In genomic region chr12:53344824-53345485, GRCh38 we compare ENCODE assay signal across 9 cellular contexts. TPM values are rescaled to one million over a fixed set of nuclear protein-coding genes. Genes with fewer than 3 reads are reported as not detected.
DNase-seq lines count a peak whose midpoint lies in the region; ATAC-seq and TF ChIP-seq lines count a peak whose summit lies in the region.
"Had no signal": no experiment of that assay in that cellular context is flagged by ENCODE, and none has a peak within 500 bp of the region (broad histone marks: within the 10 kb centered on the region; RNA-seq: fewer than 3 reads in every experiment).

No MANE protein-coding gene starts in this region.

- under 1% methylated on average over 50 of the region's 50 CpGs for WGBS in liver

- H3K9ac ChIP-seq in liver (ENCODE audit: low read depth in 1 of 2, low read length in 2 of 2) = no peak overlapping the region

- H3K36me3 ChIP-seq in liver (ENCODE audit: control insufficient read depth in 4 of 4, insufficient read depth in 3 of 4, low read depth in 1 of 4, low read length in 3 of 4) = no peaks in the 10 kb centered on the region

- peaks cover 0 to 11% (median 3%) of the 10 kb centered on the region in 4 donors for H3K4me1 ChIP-seq in liver (ENCODE audit: control insufficient read depth in 4 of 4, insufficient read depth in 4 of 4, low read length in 3 of 4)

- H3K4me3 ChIP-seq in HFF-Myc (replicated peaks; ENCODE audit: low read depth, low read length) = peak overlapping the region; percentile 56
- H3K4me3 ChIP-seq in liver (ENCODE audit: low read depth in 1 of 3, low read length in 3 of 3) = peak overlapping the region; percentile 33 to 64 (median 57)

- no peaks in the 10 kb centered on the region for H3K27me3 ChIP-seq in liver (ENCODE audit: control insufficient read depth in 4 of 4, insufficient read depth in 4 of 4, low read length in 3 of 4)

- ATAC-seq in HG03196 (IDR thresholded peaks at IDR 0.05; ENCODE audit: unreplicated experiment) = no peak

- TF ChIP-seq CTCF in HFF-Myc (IDR thresholded peaks at IDR 0.05; ENCODE audit: low read depth, low read length, missing control alignments) = peak; percentile 84
- peak; percentile 50 for TF ChIP-seq CTCF in liver (IDR thresholded peaks at IDR 0.05; ENCODE audit: low read depth, low read length, missing input control)

- DNase-seq in DMS53 (lab: John Stamatoyannopoulos, UW) (peak; percentile 82), HFF-Myc (ENCODE audit: extremely low read depth, low read depth) (no peak), NCI-H226 (peak; percentile 75), dermis blood vessel endothelial cell (peak; percentile 78)
- peak; percentile 63 for DNase-seq in activated CD4-positive, alpha-beta T cell treated with anti-CD3 and anti-CD28 coated beads, Interleukin-2, amount 50 U/mL, for 1 hour
- peak; percentile 74 for DNase-seq in stimulated activated CD4-positive, alpha-beta T cell treated with anti-CD3 and anti-CD28 coated beads, Interleukin-4, amount 100 ng/mL, for 24 hours

- H3K27ac ChIP-seq in liver (ENCODE audit: low read depth in 1 of 2, low read length in 2 of 2) = peak overlapping the region in 1 of 2 donors; percentile 44

- peak; percentile 78 to 82 for TF ChIP-seq RAD21 in liver (IDR thresholded peaks at IDR 0.05)

- H3K9me3 ChIP-seq in liver (ENCODE audit: control insufficient read depth in 4 of 4, low read length in 3 of 4) = no peaks in the 10 kb centered on the region

TF ChIP-seq in liver, 16 proteins besides CTCF, POLR2A, EP300 and RAD21:
- no peak for TF ChIP-seq REST (IDR thresholded peaks at IDR 0.05)
- no peak for TF ChIP-seq RXRA (IDR thresholded peaks at IDR 0.05)
- no peak for TF ChIP-seq GABPA (IDR thresholded peaks at IDR 0.05 in 1 of 2, conservative IDR thresholded peaks at IDR 0.05 in 1 of 2)
- TF ChIP-seq JUND (IDR thresholded peaks at IDR 0.05) = no peak
- no peak for TF ChIP-seq TAF1 (conservative IDR thresholded peaks at IDR 0.05)
- no peak for TF ChIP-seq MAX (IDR thresholded peaks at IDR 0.05)
- TF ChIP-seq ZBTB33 (IDR thresholded peaks at IDR 0.05) = no peak
- TF ChIP-seq YY1 (IDR thresholded peaks at IDR 0.05) = no peak
- TF ChIP-seq HNF4A (conservative IDR thresholded peaks at IDR 0.05) = no peak
- TF ChIP-seq ATF3 (IDR thresholded peaks at IDR 0.05) = no peak
- TF ChIP-seq SP1 (IDR thresholded peaks at IDR 0.05) = no peak
- TF ChIP-seq FOXA1 (IDR thresholded peaks at IDR 0.05) = no peak
- no peak for TF ChIP-seq NR2F2 (IDR thresholded peaks at IDR 0.05)
- TF ChIP-seq HNF4G (IDR thresholded peaks at IDR 0.05) = no peak
- TF ChIP-seq FOXA2 (IDR thresholded peaks at IDR 0.05) = no peak

RNA-seq across cellular contexts. Expression of gene SP7, which starts 8.8 kb away (rescaled TPM):
- total RNA-seq in dermis blood vessel endothelial cell = not detected in 2 replicates
- total RNA-seq in liver = not detected
- polyA plus RNA-seq in liver = not detected
- total RNA-seq: pulmonary artery endothelial cell had no signal

RNA-seq across cellular contexts. Expression of gene AAAS, which starts 23.5 kb away (rescaled TPM):
- total RNA-seq in dermis blood vessel endothelial cell (38.6 and 44.3 TPM in 2 replicates), liver (10 to 100 TPM; 25.4 to 37.0 TPM)
- 10 to 100 TPM; 17.3 to 18.8 TPM for polyA plus RNA-seq in liver

RNA-seq across cellular contexts. Expression of gene SP1, which starts 35.0 kb away (rescaled TPM):
- total RNA-seq in dermis blood vessel endothelial cell (32.7 and 47.1 TPM in 2 replicates), liver (10 to 100 TPM; 28.4 to 36.5 TPM)
- 1 to 10 TPM; 3.8 to 7.9 TPM for polyA plus RNA-seq in liver

RNA-seq across cellular contexts. Expression of gene MYG1, which starts 45.5 kb away (rescaled TPM):
- 35.2 and 43.1 TPM in 2 replicates for total RNA-seq in dermis blood vessel endothelial cell
- total RNA-seq in liver = 10 to 100 TPM; 15.0 to 18.8 TPM
- polyA plus RNA-seq in liver = 10 to 100 TPM; 19.8 to 28.0 TPM

RNA-seq across cellular contexts. Expression of gene PFDN5, which starts 49.6 kb away (rescaled TPM):
- total RNA-seq in dermis blood vessel endothelial cell (185 and 491 TPM in 2 replicates), liver (100 to 1,000 TPM; 118 to 176 TPM)
- polyA plus RNA-seq in liver = 100 to 1,000 TPM; 237 to 245 TPM
